Comparison of ENCODE assay signal across 21 cellular contexts in the genomic region with DNA sequence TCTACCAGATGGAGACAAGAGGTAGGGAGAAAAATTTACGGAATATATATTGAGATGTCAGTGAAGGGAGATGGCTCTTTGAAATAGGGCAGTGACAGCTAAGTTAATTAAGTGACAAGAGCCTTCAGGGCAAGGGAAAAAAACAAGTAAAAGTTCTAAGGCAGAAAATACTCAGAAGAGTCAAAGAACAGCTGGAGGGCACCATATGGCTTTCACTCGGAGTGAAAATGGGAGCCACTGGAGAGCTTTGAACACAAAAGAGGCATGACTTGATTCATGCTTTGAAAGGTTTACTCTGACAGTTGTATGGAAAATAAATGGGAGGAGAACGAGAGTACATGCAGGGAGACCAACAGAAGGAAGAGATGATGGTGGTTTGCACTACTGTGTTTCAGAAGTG.
A peak's percentile ranks its signal among the peaks of the same experiment; 100 is the strongest.
DNase-seq lines count a peak whose midpoint lies in the region; ATAC-seq lines count a peak whose summit lies in the region.
"Had no signal": no experiment of that assay in that cellular context is flagged by ENCODE, and none has a peak within 500 bp of the region (broad histone marks: within the 10 kb centered on the region; RNA-seq: fewer than 3 reads in every experiment).

No MANE protein-coding gene starts in this region.

- H3K4me1 Mint-ChIP-seq in activated CD4-positive, alpha-beta T cell treated with anti-CD3 and anti-CD28 coated beads, Interleukin-2, amount 10 ng/mL, durations not matched to agents 24 days and 14 days = no peaks in the 10 kb centered on the region
- H3K4me1 Mint-ChIP-seq: B cell, CD14-positive monocyte had no signal

- no peak for ATAC-seq in GM19467 (IDR thresholded peaks at IDR 0.05; ENCODE audit: unreplicated experiment)
- ATAC-seq in HG03175 (IDR thresholded peaks at IDR 0.05; ENCODE audit: unreplicated experiment) = no peak
- ATAC-seq: A549, GM12878, Right ventricle myocardium inferior had no signal

- no peaks in the 10 kb centered on the region for H3K36me3 Mint-ChIP-seq in activated CD4-positive, alpha-beta T cell treated with anti-CD3 and anti-CD28 coated beads, Interleukin-2, amount 10 ng/mL, durations not matched to agents 24 days and 14 days (ENCODE audit: low read depth)
- H3K36me3 Mint-ChIP-seq: CD14-positive monocyte had no signal

- no peaks in the 10 kb centered on the region for H3K27me3 Mint-ChIP-seq in activated CD4-positive, alpha-beta T cell treated with anti-CD3 and anti-CD28 coated beads, Interleukin-2, amount 10 ng/mL, durations not matched to agents 24 days and 14 days
- H3K27me3 Mint-ChIP-seq: B cell had no signal

- H3K27ac Mint-ChIP-seq in activated CD4-positive, alpha-beta T cell treated with anti-CD3 and anti-CD28 coated beads, Interleukin-2, amount 10 ng/mL, durations not matched to agents 24 days and 14 days = no peak overlapping the region
- H3K27ac Mint-ChIP-seq: B cell, CD14-positive monocyte had no signal

- intact Hi-C loops in activated CD4-positive, alpha-beta T cell treated with anti-CD3 and anti-CD28 coated beads, Interleukin-2, amount 10 ng/mL, durations not matched to agents 24 days and 14 days (cut with micrococcal nuclease) = no loop called here

- peaks cover 18% of the 10 kb centered on the region for H3K9me3 Mint-ChIP-seq in activated CD4-positive, alpha-beta T cell treated with anti-CD3 and anti-CD28 coated beads, Interleukin-2, amount 10 ng/mL, durations not matched to agents 24 days and 14 days

- H3K4me3 Mint-ChIP-seq in activated CD4-positive, alpha-beta T cell treated with anti-CD3 and anti-CD28 coated beads, Interleukin-2, amount 10 ng/mL, durations not matched to agents 24 days and 14 days = no peak overlapping the region
- H3K4me3 Mint-ChIP-seq: B cell, CD14-positive monocyte had no signal

- DNase-seq in NCI-H446 treated with DMSO at 0.1 percent for 48 hours (lab: John Stamatoyannopoulos, UW) (peak; percentile 2), NCI-H446 (lab: John Stamatoyannopoulos, UW) (no peak), NCI-H524 treated with DMSO at 0.1 percent for 48 hours (lab: John Stamatoyannopoulos, UW) (peak; percentile 94), left kidney (ENCODE audit: low read depth, low spot score) (peak; percentile 50), germinal center (ENCODE audit: low spot score) (no peak)
- DNase-seq in activated CD4-positive, alpha-beta T cell treated with anti-CD3 and anti-CD28 coated beads, Interleukin-2, amount 10 ng/mL, durations not matched to agents 24 days and 14 days = no peak
- DNase-seq: DMS79 treated with DMSO at 0.1 percent for 48 hours, IMR-90, NCI-H1105, NCI-H187, NCI-H2107, NCI-H510A, OCI-M1, T-helper 1 cell had no signal

Comparison
In these comparisons a context has a peak if more than half of its experiments do, and no peak if none do; other contexts are left out.
1. DNase-seq: peak in NCI-H446 treated with DMSO at 0.1 percent for 48 hours (single experiment), NCI-H524 treated with DMSO at 0.1 percent for 48 hours (single experiment) and left kidney (single experiment); none in NCI-H446 (0 of 2), activated CD4-positive, alpha-beta T cell treated with anti-CD3 and anti-CD28 coated beads, Interleukin-2, amount 10 ng/mL, durations not matched to agents 24 days and 14 days (single experiment) and germinal center (single experiment).